Comparison of ENCODE assay signal across 7 cellular contexts in genomic region chr13:31538067-31539042, GRCh38.
DNase-seq lines count a peak whose midpoint lies in the region; ATAC-seq and TF ChIP-seq lines count a peak whose summit lies in the region.

No MANE protein-coding gene starts in this region.

- no peak overlapping the region for H3K4me3 Mint-ChIP-seq in H9
- no peak overlapping the region for H3K4me3 Mint-ChIP-seq in activated T-helper 17 cell treated with anti-CD3 and anti-CD28 coated beads, Interleukin-2, amount 50 U/mL, for 72 hours

- H3K4me2 ChIP-seq in H9 (ENCODE audit: insufficient read depth, insufficient read length, low read length) = no peak overlapping the region

- no peak overlapping the region for H3K4me3 ChIP-seq in esophagus squamous epithelium
- H3K4me3 ChIP-seq in spleen = no peak overlapping the region

- no peak overlapping the region for H2AK5ac ChIP-seq in H9 (ENCODE audit: insufficient read length, low read length)

- no peaks in the 10 kb centered on the region for H3K9me3 ChIP-seq in H9 (ENCODE audit: control insufficient read depth, low read depth, low read length)
- H3K9me3 ChIP-seq in esophagus squamous epithelium = no peaks in the 10 kb centered on the region
- H3K9me3 ChIP-seq in spleen = no peaks in the 10 kb centered on the region

- H3K4me1 Mint-ChIP-seq in H9 = no peaks in the 10 kb centered on the region; a peak in 1 of 4 replicates
- H3K4me1 Mint-ChIP-seq in activated T-helper 17 cell treated with anti-CD3 and anti-CD28 coated beads, Interleukin-2, amount 50 U/mL, for 72 hours = no peaks in the 10 kb centered on the region

- no peak overlapping the region for H3K27ac ChIP-seq in H9 (ENCODE audit: insufficient read length, low read depth, low read length)
- no peak overlapping the region for H3K27ac ChIP-seq in esophagus squamous epithelium
- H3K27ac ChIP-seq in spleen = no peak overlapping the region

- no peak overlapping the region for H2AFZ ChIP-seq in H9 (ENCODE audit: low read length)

- no peak overlapping the region for H2BK5ac ChIP-seq in H9 (ENCODE audit: insufficient read length, low read length)

- H3K36me3 ChIP-seq in esophagus squamous epithelium = no peaks in the 10 kb centered on the region
- H3K36me3 ChIP-seq in spleen = no peaks in the 10 kb centered on the region

- H3K23ac ChIP-seq in H9 (ENCODE audit: insufficient read length, low read depth, low read length) = no peak overlapping the region

- H3K27me3 Mint-ChIP-seq in H9 (ENCODE audit: low read depth) = no peaks in the 10 kb centered on the region
- peaks cover 12% of the 10 kb centered on the region for H3K27me3 Mint-ChIP-seq in activated T-helper 17 cell treated with anti-CD3 and anti-CD28 coated beads, Interleukin-2, amount 50 U/mL, for 72 hours

- DNase-seq in H9 = no peak
- DNase-seq in OCI-M1 (lab: John Stamatoyannopoulos, UW) = peak; percentile 64
- no peak for DNase-seq in esophagus squamous epithelium (lab: John Stamatoyannopoulos, UW)
- no peak for DNase-seq in spleen
- DNase-seq in NCI-H2029 treated with DMSO at 0.1 percent for 48 hours (lab: John Stamatoyannopoulos, UW) = no peak
- DNase-seq in inferior parietal cortex (ENCODE audit: extremely low spot score) = no peak

- ATAC-seq in activated T-helper 17 cell treated with anti-CD3 and anti-CD28 coated beads, Interleukin-2, amount 50 U/mL, for 72 hours (replicated peaks) = no peak

- H3K14ac ChIP-seq in H9 (ENCODE audit: insufficient read depth, low read length) = no peak overlapping the region

- no peaks in the 10 kb centered on the region for H3K36me3 Mint-ChIP-seq in H9 (ENCODE audit: insufficient read depth in 1 of 3, low read depth in 3 of 3)
- no peaks in the 10 kb centered on the region for H3K36me3 Mint-ChIP-seq in activated T-helper 17 cell treated with anti-CD3 and anti-CD28 coated beads, Interleukin-2, amount 50 U/mL, for 72 hours (ENCODE audit: low read depth)

- no peaks in the 10 kb centered on the region for H3K79me2 ChIP-seq in H9 (ENCODE audit: insufficient read depth, low read length)

- H3K9me3 Mint-ChIP-seq in H9 = no peaks in the 10 kb centered on the region
- H3K9me3 Mint-ChIP-seq in activated T-helper 17 cell treated with anti-CD3 and anti-CD28 coated beads, Interleukin-2, amount 50 U/mL, for 72 hours = no peaks in the 10 kb centered on the region

- no peak overlapping the region for H2BK20ac ChIP-seq in H9 (ENCODE audit: low read depth, low read length, poor library complexity, severe bottlenecking)

- H3T11ph ChIP-seq in H9 (ENCODE audit: low read length) = no peak overlapping the region

- H3K27me3 ChIP-seq in H9 (ENCODE audit: insufficient read depth, low read length) (no peaks in the 10 kb centered on the region), esophagus squamous epithelium (no peaks in the 10 kb centered on the region), spleen (replicated peaks in 1 of 7) (peaks cover 0 to 14% (median 0%) of the 10 kb centered on the region in 7 donors)

- WGBS in H9 (ENCODE audit: extremely low coverage, insufficient read length, low lambda C conversion rate) = no CpG with 5 or more reads among the region's 6 CpGs
- WGBS in esophagus squamous epithelium, 2 donors = 32 to 38% methylated on average over 6 of the region's 6 CpGs
- 34 to 53% (median 42%) methylated on average over 6 of the region's 6 CpGs for WGBS in spleen, 5 donors

- no peak overlapping the region for H3K4ac ChIP-seq in H9 (ENCODE audit: low read depth, low read length)

- TF ChIP-seq POLR2A in esophagus squamous epithelium (IDR thresholded peaks at IDR 0.05) = no peak
- TF ChIP-seq POLR2A in spleen (IDR thresholded peaks at IDR 0.05) = no peak

- H3K4me1 ChIP-seq in H9 (ENCODE audit: insufficient read depth, low read length) (no peaks in the 10 kb centered on the region), esophagus squamous epithelium (no peaks in the 10 kb centered on the region), spleen (no peaks in the 10 kb centered on the region)

- H2BK120ac ChIP-seq in H9 (ENCODE audit: low read depth, low read length, poor library complexity, severe bottlenecking) = no peak overlapping the region

- no peak overlapping the region for H3K27ac Mint-ChIP-seq in H9
- H3K27ac Mint-ChIP-seq in activated T-helper 17 cell treated with anti-CD3 and anti-CD28 coated beads, Interleukin-2, amount 50 U/mL, for 72 hours = no peak overlapping the region

- no peak overlapping the region for H3K18ac ChIP-seq in H9 (ENCODE audit: insufficient read length, low read depth, low read length)

- H3K56ac ChIP-seq in H9 (ENCODE audit: insufficient read length, low read depth, low read length) = no peak overlapping the region

- TF ChIP-seq CTCF in H9 (conservative IDR thresholded peaks at IDR 0.05) (peak; percentile 82), esophagus squamous epithelium (IDR thresholded peaks at IDR 0.05) (peak in 5 of 6 experiments; percentile 17 to 51 (median 27)), spleen (IDR thresholded peaks at IDR 0.05 in 8 of 11, conservative IDR thresholded peaks at IDR 0.05 in 3 of 11) (peak in 6 of 11 experiments; percentile 3 to 43 (median 34))

- no peak overlapping the region for H4K91ac ChIP-seq in H9 (ENCODE audit: insufficient read length, low read depth, low read length)

- no peak overlapping the region for H2BK15ac ChIP-seq in H9 (ENCODE audit: low read depth, low read length)

- no peaks in the 10 kb centered on the region for H3K23me2 ChIP-seq in H9 (ENCODE audit: insufficient read length, low read depth, low read length, poor library complexity, severe bottlenecking)

- H4K8ac ChIP-seq in H9 (replicated peaks; ENCODE audit: insufficient read length, low read depth, low read length) = no peak overlapping the region

- H3K79me1 ChIP-seq in H9 (ENCODE audit: insufficient read depth, low read depth, low read length, poor library complexity, severe bottlenecking) = no peaks in the 10 kb centered on the region

- intact Hi-C loops in esophagus squamous epithelium (cut with DNase I) (no loop called here), spleen (cut with DNase I; ENCODE audit: low total_unique reads) (no loop called here)

- no peaks in the 10 kb centered on the region for H4K20me1 ChIP-seq in H9 (ENCODE audit: control insufficient read depth, insufficient read depth, insufficient read length)

- no peak overlapping the region for H2BK12ac ChIP-seq in H9 (ENCODE audit: insufficient read length, low read depth, low read length)

- no peak overlapping the region for H3K9ac ChIP-seq in H9 (ENCODE audit: extremely low read depth, insufficient read length, low read length)

- no peak overlapping the region for H4K5ac ChIP-seq in H9 (ENCODE audit: insufficient read length, low read depth, low read length)

Comparison
In these comparisons a context has a peak if more than half of its experiments do, and no peak if none do; other contexts are left out.
1. CTCF ChIP-seq: peak in every context shown above with its lines; median percentile 82 in H9; 34 in spleen; 27 in esophagus squamous epithelium.